In the genomic region with DNA sequence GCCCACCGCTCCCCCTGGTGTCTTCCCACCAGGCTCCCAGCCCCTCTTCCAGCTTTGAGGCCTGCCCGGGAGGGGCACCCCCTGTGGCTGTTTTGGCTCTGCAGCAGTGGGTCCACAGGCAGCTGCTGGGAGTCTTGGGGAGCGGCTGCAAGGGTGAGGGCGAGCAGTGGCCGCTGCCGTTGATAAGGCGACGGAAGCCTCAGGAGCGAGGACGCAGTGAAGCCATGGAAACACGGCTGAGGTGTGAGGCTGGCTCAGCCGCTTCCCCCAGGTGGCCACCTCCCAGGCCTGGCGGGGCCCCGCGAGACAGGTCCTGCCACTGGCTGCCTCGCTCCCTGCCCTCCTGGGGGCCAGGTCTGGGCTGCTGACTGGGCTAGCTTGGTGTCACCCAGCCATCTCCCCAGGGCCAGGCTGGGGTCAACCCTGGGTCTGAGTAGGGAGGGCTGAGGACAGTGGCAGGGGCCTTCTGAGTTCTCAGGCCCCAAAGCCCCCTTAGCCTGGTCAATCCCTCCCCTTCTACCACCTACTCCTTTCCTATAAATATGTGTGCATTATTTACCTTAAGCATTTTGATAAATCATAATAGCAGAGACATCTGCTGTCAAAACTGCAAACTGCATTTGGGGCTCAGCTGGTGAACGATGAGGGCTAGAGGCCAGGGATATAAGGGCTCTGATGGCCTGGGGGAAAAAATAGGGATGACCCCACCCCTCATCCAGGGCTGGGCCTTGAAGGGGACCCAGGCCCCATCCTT, we compare ENCODE assay signal across 9 cellular contexts. TPM values are rescaled to one million over a fixed set of nuclear protein-coding genes. Genes with fewer than 3 reads are reported as not detected.
DNase-seq lines count a peak whose midpoint lies in the region; ATAC-seq and TF ChIP-seq lines count a peak whose summit lies in the region.
"Had no signal": no experiment of that assay in that cellular context is flagged by ENCODE, and none has a peak within 500 bp of the region (broad histone marks: within the 10 kb centered on the region; RNA-seq: fewer than 3 reads in every experiment).

No MANE protein-coding gene starts in this region.

- no peak for DNase-seq in Right ventricle myocardium inferior (ENCODE audit: missing footprints)
- DNase-seq in cardiac septum (ENCODE audit: low spot score), result no peak
- DNase-seq in RWPE2 (ENCODE audit: low spot score), result no peak
- peak; percentile 55 for DNase-seq in fibroblast of the aortic adventitia (ENCODE audit: low read depth)
- peak; percentile 83 for DNase-seq in pons (ENCODE audit: low spot score)
- no peak for DNase-seq in NCI-H1436 (lab: John Stamatoyannopoulos, UW)
- DNase-seq in iPS-NIHi11 (ENCODE audit: low spot score), result no peak
- DNase-seq in lower leg skin (ENCODE audit: low spot score in 2 of 2), result no peak

- no peaks in the 10 kb centered on the region for H3K27me3 ChIP-seq in RWPE2 (ENCODE audit: insufficient read depth, poor library complexity, severe bottlenecking)

- 20 to 45% methylated on average over 12 to 13 of the region's 17 CpGs for WGBS in lower leg skin, 2 donors

- H3K4me1 ChIP-seq in RWPE2 (ENCODE audit: insufficient read depth, poor library complexity, severe bottlenecking), result no peaks in the 10 kb centered on the region

- no peak overlapping the region for H3K27ac ChIP-seq in RWPE2 (ENCODE audit: poor library complexity, severe bottlenecking)
- H3K27ac ChIP-seq: epithelial cell of prostate had no signal

- peak; percentile 83 for TF ChIP-seq CTCF in RWPE2 (IDR thresholded peaks at IDR 0.05; ENCODE audit: poor library complexity, severe bottlenecking)
- TF ChIP-seq CTCF in fibroblast of the aortic adventitia (IDR thresholded peaks at IDR 0.05; ENCODE audit: insufficient read depth, low read length), result peak; percentile 51
- no peak for TF ChIP-seq CTCF in lower leg skin (IDR thresholded peaks at IDR 0.05)

- H3K9me3 ChIP-seq in RWPE2 (ENCODE audit: severe bottlenecking), result no peaks in the 10 kb centered on the region

- ATAC-seq in Right ventricle myocardium inferior, result peak; percentile 11
- peak; percentile 54; the same call in 2 of the 3 replicates for ATAC-seq in RWPE2 (ENCODE audit: low read depth)

- intact Hi-C loops in Right ventricle myocardium inferior (cut with DNase I), result loop anchor here (1.0 kb wide), 1 partner anchor 55 kb away; no protein-coding TSS in a partner anchor
- intact Hi-C loops in cardiac septum (cut with DNase I), result loop anchor here (1.0 to 5.0 kb wide), 2 partner anchors 38 to 55 kb away; no protein-coding TSS in a partner anchor
- intact Hi-C loops in lower leg skin (cut with DNase I; ENCODE audit: low total_unique reads), result loop anchor here (5.0 kb wide), 1 partner anchor 58 kb away; no protein-coding TSS in a partner anchor

- TF ChIP-seq POLR2A in lower leg skin (IDR thresholded peaks at IDR 0.05), result no peak

- no peaks in the 10 kb centered on the region for H3K36me3 ChIP-seq in RWPE2 (ENCODE audit: low read depth)

- H3K4me3 ChIP-seq in RWPE2 (ENCODE audit: severe bottlenecking), result no peak overlapping the region
- no peak overlapping the region for H3K4me3 ChIP-seq in fibroblast of the aortic adventitia (ENCODE audit: low read depth, low read length)
- H3K4me3 ChIP-seq in lower leg skin (ENCODE audit: low read depth, poor library complexity, severe bottlenecking), result no peak overlapping the region

RNA-seq across cellular contexts. Expression of a gene that starts 41.7 kb away (rescaled TPM):
- total RNA-seq in Right ventricle myocardium inferior (74.1 TPM), cardiac septum (49.3 TPM), fibroblast of the aortic adventitia (ENCODE audit: low replicate concordance) (26.1 and 75.9 TPM in 2 replicates), lower leg skin (10 to 100 TPM; 36.4 to 69.3 (median 45.2) TPM)

Comparison
In these comparisons a context has a peak if more than half of its experiments do, and no peak if none do; other contexts are left out.
1. DNase-seq: peak in fibroblast of the aortic adventitia (single experiment) and pons (single experiment); none in Right ventricle myocardium inferior (single experiment), cardiac septum (single experiment), RWPE2 (single experiment), NCI-H1436 (single experiment), iPS-NIHi11 (single experiment) and lower leg skin (0 of 2).
2. CTCF ChIP-seq: peak in RWPE2 (single experiment) and fibroblast of the aortic adventitia (single experiment); none in lower leg skin (0 of 3).